ENCODE assay signal across 1 cellular context in genomic region chr15:73696641-73697001, GRCh38.
TF ChIP-seq lines count a peak whose summit lies in the region.

No MANE protein-coding gene starts in this region.

TF ChIP-seq in SK-N-SH, 30 proteins besides CTCF, POLR2A, EP300 and RAD21:
- TF ChIP-seq REST (IDR thresholded peaks at IDR 0.05; ENCODE audit: low read depth, low read length) (no peak), ZBTB33 (IDR thresholded peaks at IDR 0.05; ENCODE audit: borderline replicate concordance, low read depth) (no peak), EZH2phosphoT487 (IDR thresholded peaks at IDR 0.05; ENCODE audit: borderline replicate concordance, low read depth) (no peak), RCOR1 (IDR thresholded peaks at IDR 0.05; ENCODE audit: low read length) (no peak), TEAD4 (IDR thresholded peaks at IDR 0.05; ENCODE audit: borderline replicate concordance, insufficient read depth) (no peak), YY1 (IDR thresholded peaks at IDR 0.05; ENCODE audit: low read depth) (no peak), CHD2 (IDR thresholded peaks at IDR 0.05; ENCODE audit: low read length, partially characterized antibody) (no peak), POLR2AphosphoS5 (IDR thresholded peaks at IDR 0.05; ENCODE audit: low read depth, low read length) (no peak), NRF1 (IDR thresholded peaks at IDR 0.05; ENCODE audit: low read depth, low read length) (no peak), RXRA (IDR thresholded peaks at IDR 0.05; ENCODE audit: borderline replicate concordance, low read depth) (no peak), MEF2A (IDR thresholded peaks at IDR 0.05; ENCODE audit: borderline replicate concordance, low read depth) (no peak), TAF1 (IDR thresholded peaks at IDR 0.05; ENCODE audit: borderline replicate concordance, low read depth, low read length) (no peak), IRF3 (IDR thresholded peaks at IDR 0.05; ENCODE audit: low read depth, low read length) (no peak), GATA2 (CRISPR knock-in tag; IDR thresholded peaks at IDR 0.05) (no peak), JUND (IDR thresholded peaks at IDR 0.05) (no peak), USF2 (IDR thresholded peaks at IDR 0.05; ENCODE audit: borderline replicate concordance, low read depth, low read length) (no peak), SIN3A (IDR thresholded peaks at IDR 0.05; ENCODE audit: borderline replicate concordance, low read depth, low read length) (no peak), SMC3 (IDR thresholded peaks at IDR 0.05; ENCODE audit: low read depth, low read length) (no peak), RFX5 (IDR thresholded peaks at IDR 0.05; ENCODE audit: low read length) (no peak)
